1 cellular context compared by ENCODE assay signal in genomic region chr2:48257456-48257855, GRCh38.
TF ChIP-seq lines count a peak whose summit lies in the region.

No MANE protein-coding gene starts in this region.

TF ChIP-seq in GM23338, 12 proteins besides CTCF, POLR2A, EP300 and RAD21 (continued from another document):
- TF ChIP-seq ZNF462 (CRISPR knock-in tag; IDR thresholded peaks at IDR 0.05): no peak
TF ChIP-seq in GM23338: peak in this region for 0.
